8 cellular contexts compared by ENCODE assay signal in the genomic region with DNA sequence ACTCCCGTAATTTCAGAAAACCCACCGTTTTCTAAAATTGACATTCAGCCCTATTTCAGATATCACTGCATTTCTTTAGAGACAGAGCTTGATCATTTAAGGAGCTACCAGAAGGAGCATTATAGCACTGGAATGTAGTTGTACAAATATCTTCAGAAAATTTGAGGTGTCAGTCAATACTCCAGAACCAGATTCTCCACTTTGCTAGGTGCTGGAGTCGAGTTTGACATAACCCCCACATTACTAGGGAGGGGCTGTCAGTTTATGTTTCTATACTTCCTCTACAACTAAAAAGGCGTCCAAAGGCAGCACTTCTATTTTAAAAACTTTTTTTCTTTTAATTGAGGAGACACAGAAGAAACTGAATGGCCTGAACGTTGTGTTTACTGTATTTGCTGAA. TPM values are rescaled to one million over a fixed set of nuclear protein-coding genes. Genes with fewer than 3 reads are reported as not detected.
DNase-seq lines count a peak whose midpoint lies in the region; ATAC-seq and TF ChIP-seq lines count a peak whose summit lies in the region.

No MANE protein-coding gene starts in this region.

- WGBS in gastroesophageal sphincter (ENCODE audit: low coverage in 1 of 2), 2 donors = 56 to 63% methylated on average over 5 of the region's 5 CpGs

- H3K4me3 Mint-ChIP-seq in WTC11 = peak overlapping the region; percentile 78

- H3K36me3 ChIP-seq in HAP-1 (replicated peaks) = no peaks in the 10 kb centered on the region
- H3K36me3 ChIP-seq in gastroesophageal sphincter = peaks cover 0 to 4% of the 10 kb centered on the region in 2 donors
- H3K36me3 ChIP-seq in skeletal muscle tissue (ENCODE audit: control insufficient read depth in 3 of 3, insufficient read depth in 3 of 3, low read length in 3 of 3) = no peaks in the 10 kb centered on the region

- peaks cover 21% of the 10 kb centered on the region for H3K4me1 Mint-ChIP-seq in WTC11

- ATAC-seq in WTC11 (no peak), gastroesophageal sphincter (no peak), HG02885 (IDR thresholded peaks at IDR 0.05; ENCODE audit: poor library complexity, unreplicated experiment) (no peak), GM19328 (IDR thresholded peaks at IDR 0.05; ENCODE audit: unreplicated experiment) (no peak)

- in situ Hi-C loops in HAP-1 (cut with MboI; ENCODE audit: low sequenced_read_pairs) = no loop called here

- peak overlapping the region; percentile 91 to 96 (median 96) for H3K9ac ChIP-seq in skeletal muscle tissue (ENCODE audit: low read depth in 1 of 3, low read length in 3 of 3)

- TF ChIP-seq CTCF in WTC11 (IDR thresholded peaks at IDR 0.05) = no peak
- no peak for TF ChIP-seq CTCF in gastroesophageal sphincter (IDR thresholded peaks at IDR 0.05)

- H3K9me3 ChIP-seq in HAP-1 = no peaks in the 10 kb centered on the region
- H3K9me3 ChIP-seq in gastroesophageal sphincter = no peaks in the 10 kb centered on the region
- H3K9me3 ChIP-seq in skeletal muscle tissue (ENCODE audit: control insufficient read depth in 3 of 3, low read length in 3 of 3) = no peaks in the 10 kb centered on the region

- H3K27ac ChIP-seq in gastroesophageal sphincter (peak overlapping the region in 3 of 4 donors; percentile 91 to 92 (median 91)), skeletal muscle tissue (ENCODE audit: low read depth, low read length) (no peak overlapping the region)

- peaks cover 37% of the 10 kb centered on the region for H3K27me3 Mint-ChIP-seq in WTC11 (ENCODE audit: low read depth)

- no peak for TF ChIP-seq POLR2A in gastroesophageal sphincter (IDR thresholded peaks at IDR 0.05)

- H3K9me3 Mint-ChIP-seq in WTC11 = no peaks in the 10 kb centered on the region

- no peak overlapping the region for H3K27ac Mint-ChIP-seq in WTC11

- DNase-seq in HAP-1 (ENCODE audit: low spot score in 2 of 2) (no peak), WTC11 (ENCODE audit: low spot score) (no peak), activated gamma-delta T cell treated with Interleukin-2 at 50 U/mL for 16 hours (no peak), SKM-1 treated with dmso at 0.1 percent for 144 hours (lab: John Stamatoyannopoulos, UW; ENCODE audit: unreplicated experiment) (no peak)

- no peak for TF ChIP-seq EP300 in gastroesophageal sphincter (IDR thresholded peaks at IDR 0.05)

- no peaks in the 10 kb centered on the region for H3K36me3 Mint-ChIP-seq in WTC11

- H3K27me3 ChIP-seq in HAP-1 (ENCODE audit: low read depth) (no peaks in the 10 kb centered on the region), gastroesophageal sphincter (no peaks in the 10 kb centered on the region), skeletal muscle tissue (ENCODE audit: control insufficient read depth in 3 of 3, insufficient read depth in 3 of 3, low read length in 3 of 3) (no peaks in the 10 kb centered on the region)

- CTCF ChIA-PET in WTC11 (lab: Charles Lee) = interaction anchor here (1.1 to 3.0 kb wide), 7 partner anchors 8 to 389 kb away, joined by 3 to 26 read pairs (median 6); no protein-coding TSS in a partner anchor

- POLR2A ChIA-PET in WTC11 (lab: Charles Lee) = interaction anchor here (0.6 kb wide), 1 partner anchor 59 kb away, joined by 3 read pairs; no protein-coding TSS in a partner anchor

- H3K4me1 ChIP-seq in HAP-1 (peaks cover 21% of the 10 kb centered on the region), gastroesophageal sphincter (peaks cover 0 to 48% (median 18%) of the 10 kb centered on the region in 3 donors), skeletal muscle tissue (ENCODE audit: control insufficient read depth in 3 of 3, insufficient read depth in 3 of 3, low read length in 3 of 3) (peaks cover 16 to 25% (median 21%) of the 10 kb centered on the region in 3 donors)

- H3K4me3 ChIP-seq in HAP-1 = peak overlapping the region; percentile 40
- peak overlapping the region; percentile 81 to 97 for H3K4me3 ChIP-seq in gastroesophageal sphincter
- peak overlapping the region; percentile 93 to 96 (median 96) for H3K4me3 ChIP-seq in skeletal muscle tissue (ENCODE audit: low read length in 3 of 3)

TF ChIP-seq in WTC11, 78 proteins besides CTCF, POLR2A, EP300 and RAD21:
- TF ChIP-seq HMGA2 (CRISPR knock-in tag; IDR thresholded peaks at IDR 0.05) = no peak
- TF ChIP-seq GABPB1 (CRISPR knock-in tag; IDR thresholded peaks at IDR 0.05) = no peak
- no peak for TF ChIP-seq SMAD3 (CRISPR knock-in tag; IDR thresholded peaks at IDR 0.05; ENCODE audit: borderline replicate concordance)
- no peak for TF ChIP-seq ATF1 (CRISPR knock-in tag; IDR thresholded peaks at IDR 0.05)
- TF ChIP-seq OVOL2 (CRISPR knock-in tag; IDR thresholded peaks at IDR 0.05; ENCODE audit: borderline replicate concordance) = no peak
- TF ChIP-seq USF2 (CRISPR knock-in tag; IDR thresholded peaks at IDR 0.05) = no peak
- TF ChIP-seq ZNF232 (CRISPR knock-in tag; IDR thresholded peaks at IDR 0.05) = no peak
- no peak for TF ChIP-seq GRHL2 (CRISPR knock-in tag; IDR thresholded peaks at IDR 0.05; ENCODE audit: insufficient replicate concordance, severe bottlenecking)
- no peak for TF ChIP-seq ZNF263 (CRISPR knock-in tag; IDR thresholded peaks at IDR 0.05; ENCODE audit: low read depth)
- TF ChIP-seq, protein P1, sequence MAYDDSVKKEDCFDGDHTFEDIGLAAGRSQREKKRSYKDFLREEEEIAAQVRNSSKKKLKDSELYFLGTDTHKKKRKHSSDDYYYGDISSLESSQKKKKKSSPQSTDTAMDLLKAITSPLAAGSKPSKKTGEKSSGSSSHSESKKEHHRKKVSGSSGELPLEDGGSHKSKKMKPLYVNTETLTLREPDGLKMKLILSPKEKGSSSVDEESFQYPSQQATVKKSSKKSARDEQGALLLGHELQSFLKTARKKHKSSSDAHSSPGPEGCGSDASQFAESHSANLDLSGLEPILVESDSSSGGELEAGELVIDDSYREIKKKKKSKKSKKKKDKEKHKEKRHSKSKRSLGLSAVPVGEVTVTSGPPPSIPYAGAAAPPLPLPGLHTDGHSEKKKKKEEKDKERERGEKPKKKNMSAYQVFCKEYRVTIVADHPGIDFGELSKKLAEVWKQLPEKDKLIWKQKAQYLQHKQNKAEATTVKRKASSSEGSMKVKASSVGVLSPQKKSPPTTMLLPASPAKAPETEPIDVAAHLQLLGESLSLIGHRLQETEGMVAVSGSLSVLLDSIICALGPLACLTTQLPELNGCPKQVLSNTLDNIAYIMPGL (CRISPR knock-in tag; IDR thresholded peaks at IDR 0.05) = no peak
- TF ChIP-seq ETV6 (CRISPR knock-in tag; IDR thresholded peaks at IDR 0.05) = no peak
- TF ChIP-seq KAT7 (CRISPR knock-in tag; IDR thresholded peaks at IDR 0.05; ENCODE audit: borderline replicate concordance) = no peak

RNA-seq across cellular contexts. Expression of gene KIAA0513, which starts 0.9 kb away (rescaled TPM):
- total RNA-seq in WTC11 (2021) (6.4 to 7.8 TPM (median 7.3 TPM) in 3 replicates), gastroesophageal sphincter (10 to 100 TPM; 14.8 to 43.4 (median 28.5) TPM), skeletal muscle tissue (5.7 TPM)

RNA-seq across cellular contexts. Expression of gene ZDHHC7, which starts 15.4 kb away (rescaled TPM):
- total RNA-seq in WTC11 (2021) (35.7 to 38.7 TPM (median 38.1 TPM) in 3 replicates), gastroesophageal sphincter (10 to 100 TPM; 55.3 to 77.5 (median 66.3) TPM), skeletal muscle tissue (19.8 TPM)

Comparison
In these comparisons a context has a peak if more than half of its experiments do, and no peak if none do; other contexts are left out.
1. H3K4me3 ChIP-seq: peak in every context shown above with its lines; median percentile 96 in skeletal muscle tissue; 89 in gastroesophageal sphincter; 40 in HAP-1.